11 cellular contexts compared by ENCODE assay signal in the genomic region with DNA sequence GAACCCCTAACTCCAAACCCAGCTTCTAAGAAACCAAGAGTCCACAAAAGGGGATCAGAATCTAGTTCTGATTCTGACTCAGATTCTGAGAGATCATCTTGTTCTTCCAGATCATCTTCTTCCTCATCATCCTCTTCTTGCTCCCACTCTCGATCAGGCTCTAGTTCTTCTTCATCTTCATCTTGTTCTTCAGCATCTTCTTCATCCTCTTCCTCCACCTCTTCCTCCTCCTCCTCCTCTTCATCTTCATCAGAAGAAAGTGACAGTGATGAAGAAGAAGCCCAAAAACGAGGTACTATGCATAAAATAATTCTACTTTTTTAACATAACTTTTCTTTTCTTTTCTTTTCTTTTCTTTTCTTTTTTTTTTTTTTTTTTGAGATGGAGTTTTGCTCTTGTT.
"Had no signal": no experiment of that assay in that cellular context is flagged by ENCODE, and none has a peak within 500 bp of the region (broad histone marks: within the 10 kb centered on the region; RNA-seq: fewer than 3 reads in every experiment).

No MANE protein-coding gene starts in this region.

- H3K9me3 ChIP-seq: HAP-1 had no signal

- FAIRE-seq: H1, H54 had no signal

- H3K4me1 ChIP-seq: HAP-1 had no signal

- H3K9me3 Mint-ChIP-seq: GM23338, H9, HFFc6 had no signal

- ATAC-seq: GM23338, HCT116 had no signal

- DNase-seq: GM23248, GOT3, H7, H9, HCEC 1CT, HFFc6 had no signal

- H3K27ac Mint-ChIP-seq: GM23338, H9, HFFc6 had no signal

- H3K4me3 Mint-ChIP-seq: GM23338, H9, HFFc6 had no signal

- H3K4me3 ChIP-seq: GM23248, GM23338, HAP-1 had no signal

- H3K27ac ChIP-seq: GM23248 had no signal

- H3K4me1 Mint-ChIP-seq: GM23338, H9 had no signal
